ENCODE assay signal across 16 cellular contexts in genomic region chr21:29321217-29321616, GRCh38. TPM values are rescaled to one million over a fixed set of nuclear protein-coding genes. Genes with fewer than 3 reads are reported as not detected.
DNase-seq lines count a peak whose midpoint lies in the region; ATAC-seq and TF ChIP-seq lines count a peak whose summit lies in the region.
"Had no signal": no experiment of that assay in that cellular context is flagged by ENCODE, and none has a peak within 500 bp of the region (broad histone marks: within the 10 kb centered on the region; RNA-seq: fewer than 3 reads in every experiment).

No MANE protein-coding gene starts in this region.

- H3K4ac ChIP-seq in IMR-90 (ENCODE audit: low read depth, low read length) = no peak overlapping the region

- CTCF ChIA-PET in IMR-90 (lab: Yijun Ruan, JAX) (no interaction called here), WTC11 (lab: Charles Lee) (no interaction called here)

- no peak overlapping the region; the same call in 1 of the 2 replicates for H2AK5ac ChIP-seq in IMR-90 (ENCODE audit: low read depth, low read length)

- H3K79me1 ChIP-seq in IMR-90 (ENCODE audit: low read depth in 1 of 2, low read length in 2 of 2) = peaks cover 5 to 77% of the 10 kb centered on the region in 2 experiments; a peak in 2 of 4 replicates

- H3K9me3 ChIP-seq in IMR-90 (ENCODE audit: control insufficient read depth, insufficient read depth, low read length) (no peaks in the 10 kb centered on the region), endodermal cell (ENCODE audit: control insufficient read depth, low read length) (no peaks in the 10 kb centered on the region)
- H3K9me3 ChIP-seq: A549, BE2C had no signal

- no peak overlapping the region for H3K4me2 ChIP-seq in IMR-90 (ENCODE audit: low read depth, low read length)
- H3K4me2 ChIP-seq: A549 had no signal

- H3K9ac ChIP-seq in IMR-90 (ENCODE audit: low read depth, low read length) = no peak overlapping the region
- no peak overlapping the region for H3K9ac ChIP-seq in endodermal cell (ENCODE audit: extremely low read depth, low read length, poor library complexity, severe bottlenecking)

- POLR2A ChIA-PET in IMR-90 (lab: Charles Lee; ENCODE audit: unreplicated experiment) = no interaction called here
- POLR2A ChIA-PET in WTC11 (lab: Charles Lee) = no interaction called here

- H3K18ac ChIP-seq in IMR-90 (ENCODE audit: low read depth, low read length) = no peak overlapping the region

- H2BK5ac ChIP-seq in IMR-90 (ENCODE audit: low read depth, low read length, poor library complexity, severe bottlenecking) = no peak overlapping the region

- ATAC-seq in IMR-90 (ENCODE audit: low read depth) (no peak), WTC11 (no peak)
- no peak for ATAC-seq in stimulated activated naive B cell treated with anti-CD40 and anti-IgM and Interleukin-4, amounts not matched to agents 10 μg/mL and 1 μg/mL and 100 μg/mL, for 72 hours (replicated peaks)
- ATAC-seq: A549 had no signal

- peaks cover 22% of the 10 kb centered on the region for H3K36me3 Mint-ChIP-seq in WTC11
- H3K36me3 Mint-ChIP-seq in endodermal cell (ENCODE audit: low read depth) = peaks cover 33% of the 10 kb centered on the region
- peaks cover 31 to 63% of the 10 kb centered on the region in 2 donors for H3K36me3 Mint-ChIP-seq in stimulated activated naive B cell treated with anti-CD40 and anti-IgM and Interleukin-4, amounts not matched to agents 10 μg/mL and 1 μg/mL and 100 μg/mL, for 72 hours
- H3K36me3 Mint-ChIP-seq in activated naive CD8-positive, alpha-beta T cell treated with anti-CD3 and anti-CD28 coated beads for 36 hours = peaks cover 42% of the 10 kb centered on the region

- H3K4me1 Mint-ChIP-seq in WTC11 (peaks cover 12% of the 10 kb centered on the region), endodermal cell (peaks cover 30% of the 10 kb centered on the region)
- H3K4me1 Mint-ChIP-seq in stimulated activated naive B cell treated with anti-CD40 and anti-IgM and Interleukin-4, amounts not matched to agents 10 μg/mL and 1 μg/mL and 100 μg/mL, for 72 hours = peaks cover 32 to 48% of the 10 kb centered on the region in 2 donors
- H3K4me1 Mint-ChIP-seq in activated naive CD8-positive, alpha-beta T cell treated with anti-CD3 and anti-CD28 coated beads for 36 hours = peaks cover 16% of the 10 kb centered on the region

- H2BK15ac ChIP-seq in IMR-90 (ENCODE audit: low read depth, low read length) = no peak overlapping the region

- H3K4me1 ChIP-seq in IMR-90 (ENCODE audit: control insufficient read depth, insufficient read depth, low read length) (peaks cover 19% of the 10 kb centered on the region), endodermal cell (ENCODE audit: control insufficient read depth, insufficient read depth, low read length) (peaks cover 2% of the 10 kb centered on the region)
- H3K4me1 ChIP-seq: BE2C had no signal

- H3K4me3 ChIP-seq in IMR-90 (ENCODE audit: insufficient read depth, low read depth, low read length) (no peak overlapping the region), endodermal cell (ENCODE audit: low read length) (peak overlapping the region; percentile 48)
- H3K4me3 ChIP-seq: A549 had no signal

- in situ Hi-C loops in IMR-90 (cut with MboI; ENCODE audit: low sequenced_read_pairs) = no loop called here

- 100% methylated on average over 7 of the region's 11 CpGs; no CpG with 5 or more reads in 1 of the 2 experiments for WGBS in IMR-90 (ENCODE audit: extremely low coverage in 2 of 2, insufficient read length in 1 of 2), 2 experiments
- WGBS in endodermal cell (ENCODE audit: insufficient coverage in 1 of 2, insufficient read length in 1 of 2), 2 experiments = 93 to 97% methylated on average over 4 to 11 of the region's 11 CpGs

- H2BK120ac ChIP-seq in IMR-90 (ENCODE audit: low read depth, low read length) = no peak overlapping the region

- BruUV-seq in IMR-90 (replicated peaks; lab: Mats Ljungman, UMichigan) = no TSS peak

- H3K4me3 Mint-ChIP-seq in WTC11 (no peak overlapping the region), endodermal cell (no peak overlapping the region)
- H3K4me3 Mint-ChIP-seq in stimulated activated naive B cell treated with anti-CD40 and anti-IgM and Interleukin-4, amounts not matched to agents 10 μg/mL and 1 μg/mL and 100 μg/mL, for 72 hours = no peak overlapping the region
- no peak overlapping the region for H3K4me3 Mint-ChIP-seq in activated naive CD8-positive, alpha-beta T cell treated with anti-CD3 and anti-CD28 coated beads for 36 hours
- H3K4me3 Mint-ChIP-seq: CD4-positive, alpha-beta memory T cell had no signal

- peaks cover 3% of the 10 kb centered on the region for H3K9me3 Mint-ChIP-seq in WTC11
- peaks cover 3% of the 10 kb centered on the region for H3K9me3 Mint-ChIP-seq in endodermal cell
- peaks cover 3% of the 10 kb centered on the region in 2 donors for H3K9me3 Mint-ChIP-seq in stimulated activated naive B cell treated with anti-CD40 and anti-IgM and Interleukin-4, amounts not matched to agents 10 μg/mL and 1 μg/mL and 100 μg/mL, for 72 hours
- H3K9me3 Mint-ChIP-seq in activated naive CD8-positive, alpha-beta T cell treated with anti-CD3 and anti-CD28 coated beads for 36 hours = peaks cover 3% of the 10 kb centered on the region

- H3K56ac ChIP-seq in IMR-90 (ENCODE audit: extremely low read depth, insufficient read depth, low read length) = no peak overlapping the region

- no peak for DNase-seq in IMR-90
- DNase-seq in WTC11 (ENCODE audit: low spot score) = no peak
- no peak for DNase-seq in endodermal cell
- no peak for DNase-seq in stimulated activated naive B cell treated with anti-CD40 and anti-IgM and Interleukin-4, amounts not matched to agents 10 μg/mL and 1 μg/mL and 100 μg/mL, for 72 hours
- no peak for DNase-seq in activated naive CD8-positive, alpha-beta T cell treated with anti-CD3 and anti-CD28 coated beads for 36 hours
- no peak for DNase-seq in NCI-H345 (lab: John Stamatoyannopoulos, UW)
- no peak for DNase-seq in iPS-NIHi7 (ENCODE audit: extremely low spot score)
- DNase-seq: BE2C; CD4-positive, alpha-beta memory T cell; DMS153; DMS79 treated with DMSO at 0.1 percent for 48 hours; EL; HCEC 1CT had no signal

- intact Hi-C loops in IMR-90 (cut with micrococcal nuclease) = no loop called here

- TF ChIP-seq RAD21 in IMR-90 (IDR thresholded peaks at IDR 0.05; ENCODE audit: low read length) = no peak

- no peak overlapping the region for H4K5ac ChIP-seq in IMR-90 (ENCODE audit: low read depth, low read length)

- no peak overlapping the region for H2BK20ac ChIP-seq in IMR-90 (ENCODE audit: low read depth, low read length)

- H3K36me3 ChIP-seq in IMR-90 (ENCODE audit: control insufficient read depth, insufficient read depth, low read length) (peaks cover 24% of the 10 kb centered on the region), endodermal cell (ENCODE audit: control insufficient read depth, insufficient read depth, low read length) (peaks cover 29% of the 10 kb centered on the region)

- peak overlapping the region; percentile 87; the same call in 1 of the 2 replicates for H3K27ac Mint-ChIP-seq in WTC11
- no peak overlapping the region for H3K27ac Mint-ChIP-seq in endodermal cell
- peak overlapping the region; percentile 84 for H3K27ac Mint-ChIP-seq in stimulated activated naive B cell treated with anti-CD40 and anti-IgM and Interleukin-4, amounts not matched to agents 10 μg/mL and 1 μg/mL and 100 μg/mL, for 72 hours
- H3K27ac Mint-ChIP-seq in activated naive CD8-positive, alpha-beta T cell treated with anti-CD3 and anti-CD28 coated beads for 36 hours = no peak overlapping the region

- dilution Hi-C loops in IMR-90 (cut with HindIII; ENCODE audit: low sequenced_read_pairs, unreplicated experiment) = no loop called here

- H3K9me1 ChIP-seq in IMR-90 (ENCODE audit: insufficient read depth, low read length) = peaks cover 28% of the 10 kb centered on the region

- no peak for TF ChIP-seq POLR2A in IMR-90 (IDR thresholded peaks at IDR 0.05; ENCODE audit: low read depth, low read length)

- H3K23ac ChIP-seq in IMR-90 (ENCODE audit: low read depth, low read length) = no peak overlapping the region

- H3K27ac ChIP-seq in IMR-90 (ENCODE audit: insufficient read depth, low read length) (no peak overlapping the region), endodermal cell (ENCODE audit: low read depth, low read length) (no peak overlapping the region)
- H3K27ac ChIP-seq: A549, C4-2B, HL-60 had no signal

- TF ChIP-seq CTCF in IMR-90 (conservative IDR thresholded peaks at IDR 0.05; ENCODE audit: low read depth, low read length) (no peak), WTC11 (IDR thresholded peaks at IDR 0.05) (no peak), endodermal cell (conservative IDR thresholded peaks at IDR 0.05) (no peak)

- no peak overlapping the region for H4K91ac ChIP-seq in IMR-90 (ENCODE audit: insufficient read depth, low read depth, low read length)

- H3K14ac ChIP-seq in IMR-90 (replicated peaks; ENCODE audit: low read depth, low read length) = 0 out of 2 replicates have a peak overlapping the region, but pooled peaks have one; percentile 12

- no peaks in the 10 kb centered on the region for H3K27me3 Mint-ChIP-seq in WTC11 (ENCODE audit: low read depth)
- H3K27me3 Mint-ChIP-seq in endodermal cell (ENCODE audit: insufficient read depth) = no peaks in the 10 kb centered on the region
- no peaks in the 10 kb centered on the region for H3K27me3 Mint-ChIP-seq in stimulated activated naive B cell treated with anti-CD40 and anti-IgM and Interleukin-4, amounts not matched to agents 10 μg/mL and 1 μg/mL and 100 μg/mL, for 72 hours
- no peaks in the 10 kb centered on the region for H3K27me3 Mint-ChIP-seq in activated naive CD8-positive, alpha-beta T cell treated with anti-CD3 and anti-CD28 coated beads for 36 hours
- H3K27me3 Mint-ChIP-seq: CD4-positive, alpha-beta memory T cell had no signal

- H3K27me3 ChIP-seq in IMR-90 (ENCODE audit: control insufficient read depth, insufficient read depth, low read length) (no peaks in the 10 kb centered on the region), endodermal cell (ENCODE audit: control insufficient read depth, insufficient read depth, low read length, poor library complexity, severe bottlenecking) (no peaks in the 10 kb centered on the region)
- H3K27me3 ChIP-seq: BE2C had no signal

- peaks cover 90% of the 10 kb centered on the region for H4K20me1 ChIP-seq in IMR-90 (ENCODE audit: insufficient read depth, low read length)

- H4K8ac ChIP-seq in IMR-90 (ENCODE audit: low read depth in 2 of 2, low read length in 2 of 2) = no peak overlapping the region

- H2AK9ac ChIP-seq in IMR-90 (replicated peaks; ENCODE audit: low read depth, low read length, poor library complexity) = no peak overlapping the region

- no peak overlapping the region for H2AFZ ChIP-seq in IMR-90 (replicated peaks; ENCODE audit: low read length, poor library complexity)

TF ChIP-seq in WTC11, 78 proteins besides CTCF, POLR2A, EP300 and RAD21 (continues in another document):
- no peak for TF ChIP-seq EMX1 (CRISPR knock-in tag; IDR thresholded peaks at IDR 0.05)
- TF ChIP-seq TEAD4 (CRISPR knock-in tag; IDR thresholded peaks at IDR 0.05) = no peak

RNA-seq across cellular contexts. Expression of gene BACH1, which starts 22.5 kb away (rescaled TPM):
- total RNA-seq in IMR-90 (2012; rRNA removed) (108 and 132 TPM in 2 replicates), WTC11 (2021) (46.2 to 48.7 TPM (median 47.8 TPM) in 3 replicates), endodermal cell (10 to 100 TPM; 61.3 to 64.9 TPM)
- 19.6 and 23.1 TPM in 2 replicates for polyA plus RNA-seq in IMR-90 (2012; rRNA removed)
- 8.3 and 11.9 TPM in 2 replicates for polyA plus RNA-seq in IMR-90 (2012; cell fraction: cytosol; rRNA removed)
- polyA plus RNA-seq in IMR-90 (2012; cell fraction: nucleus; rRNA removed; ENCODE audit: low replicate concordance) = 7.9 and 44.3 TPM in 2 replicates
- 29.5 TPM for polyA plus RNA-seq in endodermal cell (2013, experiment 1 of 2)
- 28.6 TPM for polyA plus RNA-seq in endodermal cell (2013, experiment 2 of 2)
- total RNA-seq in activated naive CD8-positive, alpha-beta T cell treated with anti-CD3 and anti-CD28 coated beads for 36 hours = 10 to 100 TPM; 21.8 to 23.2 TPM

Comparison
In these comparisons a context has a peak if more than half of its experiments do, and no peak if none do; other contexts are left out.
1. H3K27ac Mint-ChIP-seq: peak in WTC11 (single experiment) and stimulated activated naive B cell treated with anti-CD40 and anti-IgM and Interleukin-4, amounts not matched to agents 10 μg/mL and 1 μg/mL and 100 μg/mL, for 72 hours (single experiment); none in endodermal cell (single experiment) and activated naive CD8-positive, alpha-beta T cell treated with anti-CD3 and anti-CD28 coated beads for 36 hours (single experiment).